In genomic region chr5:138464388-138465287, GRCh38 we compare ENCODE assay signal across 1 cellular context.
TF ChIP-seq lines count a peak whose summit lies in the region.

No MANE protein-coding gene starts in this region.

TF ChIP-seq in HepG2, 621 proteins besides CTCF, POLR2A, EP300 and RAD21 (continued from another document and continues in another):
- peak; percentile 65; the same call in 1 of the 2 replicates for TF ChIP-seq PAXIP1 (CRISPR knock-in tag; conservative IDR thresholded peaks at IDR 0.05)
- TF ChIP-seq ZC3H4 (CRISPR knock-in tag; IDR thresholded peaks at IDR 0.05; ENCODE audit: borderline replicate concordance), result no peak
- no peak for TF ChIP-seq PAF1 (CRISPR knock-in tag; IDR thresholded peaks at IDR 0.05)
- peak; percentile 99; the same call in 1 of the 2 replicates for TF ChIP-seq ELK4 (CRISPR knock-in tag; IDR thresholded peaks at IDR 0.05; ENCODE audit: borderline replicate concordance)
- TF ChIP-seq GATAD2A (CRISPR knock-in tag; IDR thresholded peaks at IDR 0.05), result peak; percentile 9; the same call in 1 of the 2 replicates
- TF ChIP-seq GFI1 (CRISPR knock-in tag; IDR thresholded peaks at IDR 0.05; ENCODE audit: borderline replicate concordance), result no peak
- TF ChIP-seq AKNA (CRISPR knock-in tag; IDR thresholded peaks at IDR 0.05; ENCODE audit: borderline replicate concordance), result no peak
- no peak for TF ChIP-seq TCF12 (IDR thresholded peaks at IDR 0.05)
- TF ChIP-seq TCF12 (CRISPR knock-in tag; IDR thresholded peaks at IDR 0.05), result 0 out of 2 replicates have a peak, but pooled peaks have one; percentile 13
- TF ChIP-seq ASH2L (IDR thresholded peaks at IDR 0.05; ENCODE audit: insufficient read length, low read depth, low read length), result peak; percentile 80
- TF ChIP-seq ZNF530 (CRISPR knock-in tag; IDR thresholded peaks at IDR 0.05; ENCODE audit: low read depth), result no peak
- TF ChIP-seq ZNF562 (CRISPR knock-in tag; IDR thresholded peaks at IDR 0.05; ENCODE audit: borderline replicate concordance), result no peak
- no peak for TF ChIP-seq ZNF724P (CRISPR knock-in tag; IDR thresholded peaks at IDR 0.05; ENCODE audit: borderline replicate concordance)
- no peak for TF ChIP-seq GPBP1L1 (CRISPR knock-in tag; IDR thresholded peaks at IDR 0.05)
- no peak for TF ChIP-seq BRCA1 (CRISPR knock-in tag; IDR thresholded peaks at IDR 0.05)
- no peak; the same call in none of the 2 replicates for TF ChIP-seq ELF1 (CRISPR knock-in tag; IDR thresholded peaks at IDR 0.05)
- no peak for TF ChIP-seq SCMH1 (CRISPR knock-in tag; IDR thresholded peaks at IDR 0.05; ENCODE audit: borderline replicate concordance)
- no peak; the same call in 1 of the 2 replicates for TF ChIP-seq ZNF451 (CRISPR knock-in tag; IDR thresholded peaks at IDR 0.05)
- no peak for TF ChIP-seq HNF1A (IDR thresholded peaks at IDR 0.05; ENCODE audit: low read depth)
- peak; percentile 74; the same call in 1 of the 2 replicates for TF ChIP-seq HNF1A (CRISPR knock-in tag; IDR thresholded peaks at IDR 0.05; ENCODE audit: borderline replicate concordance)
- no peak for TF ChIP-seq CBX1 (IDR thresholded peaks at IDR 0.05; ENCODE audit: low read depth)
- TF ChIP-seq ZNF225 (CRISPR knock-in tag; IDR thresholded peaks at IDR 0.05), result peak; percentile 20; the same call in 1 of the 2 replicates
- TF ChIP-seq FOXP1 (IDR thresholded peaks at IDR 0.05), result no peak
- TF ChIP-seq FOXP1 (CRISPR knock-in tag; IDR thresholded peaks at IDR 0.05), result no peak
- TF ChIP-seq MXD1 (CRISPR knock-in tag; IDR thresholded peaks at IDR 0.05), result peak; percentile 75
- TF ChIP-seq ZNF577 (CRISPR knock-in tag; IDR thresholded peaks at IDR 0.05; ENCODE audit: borderline replicate concordance, low read depth), result no peak
- TF ChIP-seq RNF219 (CRISPR knock-in tag; IDR thresholded peaks at IDR 0.05), result no peak
- no peak for TF ChIP-seq ZKSCAN5 (CRISPR knock-in tag; IDR thresholded peaks at IDR 0.05)
- no peak for TF ChIP-seq RBM39 (IDR thresholded peaks at IDR 0.05; ENCODE audit: low read depth, low read length, poor library complexity, severe bottlenecking)
- TF ChIP-seq ZNF672 (CRISPR knock-in tag; IDR thresholded peaks at IDR 0.05), result no peak
- TF ChIP-seq ZNF230 (CRISPR knock-in tag; IDR thresholded peaks at IDR 0.05), result peak; percentile 50; the same call in 1 of the 2 replicates
- TF ChIP-seq WIZ (CRISPR knock-in tag; IDR thresholded peaks at IDR 0.05), result no peak; the same call in 1 of the 2 replicates
- TF ChIP-seq AGO2 (optimal IDR thresholded peaks at IDR 0.05; ENCODE audit: low read depth, low read length), result peak; percentile 53
- TF ChIP-seq FOXP4 (CRISPR knock-in tag; IDR thresholded peaks at IDR 0.05), result no peak
- TF ChIP-seq BRF2 (CRISPR knock-in tag; IDR thresholded peaks at IDR 0.05), result no peak
- TF ChIP-seq ZNF546 (CRISPR knock-in tag; conservative IDR thresholded peaks at IDR 0.05), result peak; percentile 69; the same call in 1 of the 2 replicates
- TF ChIP-seq IKZF1 (IDR thresholded peaks at IDR 0.05), result no peak
- no peak for TF ChIP-seq PHF5A (CRISPR knock-in tag; IDR thresholded peaks at IDR 0.05; ENCODE audit: low read depth, unreplicated experiment)
- 0 out of 2 replicates have a peak, but pooled peaks have one; percentile 5 for TF ChIP-seq ARNT2 (CRISPR knock-in tag; IDR thresholded peaks at IDR 0.05; ENCODE audit: low read depth)
- no peak for TF ChIP-seq ZNF720 (CRISPR knock-in tag; IDR thresholded peaks at IDR 0.05)
- peak; percentile 38; the same call in 1 of the 2 replicates for TF ChIP-seq ZSCAN20 (CRISPR knock-in tag; IDR thresholded peaks at IDR 0.05; ENCODE audit: borderline replicate concordance)
